ENCODE assay signal across 1 cellular context in the genomic region with DNA sequence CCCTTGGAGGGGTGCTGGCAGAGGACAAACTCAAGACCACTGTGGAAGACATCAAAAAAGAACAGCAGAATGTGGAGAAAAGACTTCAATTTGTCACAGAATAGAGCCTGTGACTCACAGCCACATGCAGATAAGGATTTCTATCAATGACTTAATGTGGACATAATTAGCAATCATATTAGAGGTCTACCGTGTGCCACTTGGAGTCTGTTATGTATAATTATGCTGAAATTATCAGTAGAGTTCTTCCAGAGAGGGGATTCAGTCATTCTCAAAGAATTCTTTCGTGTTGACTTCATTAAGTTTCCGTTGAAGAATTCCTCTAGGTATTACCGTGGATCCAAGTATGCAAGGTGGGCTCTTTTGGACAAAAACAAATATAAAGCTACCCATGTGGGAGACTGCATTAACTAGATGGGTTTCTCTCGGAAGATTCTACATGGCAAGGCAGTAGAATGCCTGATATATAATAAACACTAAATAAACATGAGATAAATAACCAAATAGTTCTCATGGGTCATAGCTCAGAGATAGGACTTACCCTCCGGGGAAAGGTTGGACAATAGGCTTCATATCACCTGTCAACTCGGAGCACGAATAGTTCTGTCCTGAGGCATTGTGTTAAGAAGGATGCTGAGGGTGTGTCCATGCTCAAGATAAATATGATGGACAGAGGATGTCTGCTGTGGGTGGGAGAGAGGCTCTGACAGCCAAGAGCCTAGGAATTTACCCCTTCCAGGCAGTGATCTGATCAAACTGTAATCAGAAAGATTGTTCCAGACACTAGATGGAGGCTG.
TF ChIP-seq lines count a peak whose summit lies in the region.

No MANE protein-coding gene starts in this region.

TF ChIP-seq in IMR-90, 13 proteins besides CTCF, POLR2A, EP300 and RAD21 (continued from another document):
- no peak for TF ChIP-seq CHD1 (IDR thresholded peaks at IDR 0.05; ENCODE audit: low read depth, low read length)
- TF ChIP-seq NFE2L2 (IDR thresholded peaks at IDR 0.05; ENCODE audit: low read depth, low read length), result no peak
- no peak for TF ChIP-seq MXI1 (IDR thresholded peaks at IDR 0.05; ENCODE audit: borderline replicate concordance, low read depth, low read length)
- no peak for TF ChIP-seq FOS (IDR thresholded peaks at IDR 0.05; ENCODE audit: low read depth, low read length)
- TF ChIP-seq SMC3 (IDR thresholded peaks at IDR 0.05; ENCODE audit: low read depth, low read length), result no peak
- no peak for TF ChIP-seq MAFK (IDR thresholded peaks at IDR 0.05; ENCODE audit: low read depth, low read length)
- TF ChIP-seq MAZ (IDR thresholded peaks at IDR 0.05; ENCODE audit: borderline replicate concordance, low read depth, low read length), result no peak
- TF ChIP-seq, protein P1, sequence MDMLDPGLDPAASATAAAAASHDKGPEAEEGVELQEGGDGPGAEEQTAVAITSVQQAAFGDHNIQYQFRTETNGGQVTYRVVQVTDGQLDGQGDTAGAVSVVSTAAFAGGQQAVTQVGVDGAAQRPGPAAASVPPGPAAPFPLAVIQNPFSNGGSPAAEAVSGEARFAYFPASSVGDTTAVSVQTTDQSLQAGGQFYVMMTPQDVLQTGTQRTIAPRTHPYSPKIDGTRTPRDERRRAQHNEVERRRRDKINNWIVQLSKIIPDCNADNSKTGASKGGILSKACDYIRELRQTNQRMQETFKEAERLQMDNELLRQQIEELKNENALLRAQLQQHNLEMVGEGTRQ (IDR thresholded peaks at IDR 0.05; ENCODE audit: low read depth, low read length), result no peak
- no peak for TF ChIP-seq RCOR1 (IDR thresholded peaks at IDR 0.05; ENCODE audit: insufficient replicate concordance, low read length)
